10 cellular contexts compared by ENCODE assay signal in genomic region chr9:137243266-137243625, GRCh38. TPM values are rescaled to one million over a fixed set of nuclear protein-coding genes. Genes with fewer than 3 reads are reported as not detected.
A peak's percentile ranks its signal among the peaks of the same experiment; 100 is the strongest.
DNase-seq lines count a peak whose midpoint lies in the region; ATAC-seq, FAIRE-seq and TF ChIP-seq lines count a peak whose summit lies in the region.
"Not testable (repeated sequence)": the region's sequence is repeated elsewhere in the genome, so short reads cannot be mapped to it uniquely, and the experiment has no call there.
"Had no signal": no experiment of that assay in that cellular context is flagged by ENCODE, and none has a peak within 500 bp of the region (broad histone marks: within the 10 kb centered on the region; RNA-seq: fewer than 3 reads in every experiment).

No MANE protein-coding gene starts in this region.

- H3K79me2 ChIP-seq in HepG2 (ENCODE audit: insufficient read depth, low read length): peaks cover 33% of the 10 kb centered on the region
- peaks cover 38% of the 10 kb centered on the region for H3K79me2 ChIP-seq in smooth muscle cell (ENCODE audit: low read depth)

- H3K4me1 ChIP-seq in HepG2 (ENCODE audit: insufficient read depth, low read length): peaks cover 64% of the 10 kb centered on the region
- not testable (repeated sequence) for H3K4me1 ChIP-seq in smooth muscle cell (ENCODE audit: low read depth)

- H3K36me3 ChIP-seq in HepG2 (replicated peaks in 1 of 2; ENCODE audit: control insufficient read depth in 1 of 2, insufficient read depth in 2 of 2, low read length in 2 of 2): peaks cover 4 to 19% of the 10 kb centered on the region in 2 experiments; a peak in 4 of 5 replicates
- not testable (repeated sequence) for H3K36me3 ChIP-seq in smooth muscle cell (ENCODE audit: low read depth)

- peaks cover 25% of the 10 kb centered on the region for H3F3A ChIP-seq in smooth muscle cell (ENCODE audit: low read depth)

- 98% methylated on average over 17 of the region's 18 CpGs for WGBS in HepG2 (ENCODE audit: low lambda C conversion rate)
- WGBS in smooth muscle cell (ENCODE audit: low lambda C conversion rate): 94% methylated on average over 18 of the region's 18 CpGs

- BruUV-seq in HepG2 (replicated peaks; lab: Mats Ljungman, UMichigan): not testable (repeated sequence)

- H3K27ac Mint-ChIP-seq in CD4-positive, alpha-beta T cell: peak overlapping the region; percentile 89
- not testable (repeated sequence) for H3K27ac Mint-ChIP-seq in activated CD4-positive, alpha-beta memory T cell treated with anti-CD3 and anti-CD28 coated beads, Interleukin-2, amount 10 ng/mL, durations not matched to agents 7 days and 5 days
- H3K27ac Mint-ChIP-seq in brain: peak overlapping the region in 2 of 5 experiments; percentile 5 to 77

- H4K20me1 ChIP-seq in HepG2 (ENCODE audit: insufficient read depth, low read length): peaks cover 27% of the 10 kb centered on the region
- peaks cover 28% of the 10 kb centered on the region for H4K20me1 ChIP-seq in smooth muscle cell (ENCODE audit: low read depth)

- peaks cover 22% of the 10 kb centered on the region for H3K36me3 Mint-ChIP-seq in CD4-positive, alpha-beta T cell (ENCODE audit: low read depth)
- peaks cover 30% of the 10 kb centered on the region for H3K36me3 Mint-ChIP-seq in activated CD4-positive, alpha-beta memory T cell treated with anti-CD3 and anti-CD28 coated beads, Interleukin-2, amount 10 ng/mL, durations not matched to agents 7 days and 5 days (ENCODE audit: low read depth)
- H3K36me3 Mint-ChIP-seq in brain: peaks cover 16% of the 10 kb centered on the region

- DNase-seq in CD4-positive, alpha-beta T cell: peak in 1 of 10 experiments; percentile 5
- not testable (repeated sequence) for DNase-seq in NB4 (ENCODE audit: low read depth); activated CD4-positive, alpha-beta memory T cell treated with anti-CD3 and anti-CD28 coated beads, Interleukin-2, amount 10 ng/mL, durations not matched to agents 7 days and 5 days; HepG2 (ENCODE audit: low spot score); smooth muscle cell (lab: John Stamatoyannopoulos, UW; ENCODE audit: unreplicated experiment)

- not testable (repeated sequence) for H3K27ac ChIP-seq in CD4-positive, alpha-beta T cell (ENCODE audit: low read depth, low read length); HepG2 (ENCODE audit: extremely low read length, insufficient read depth, low read length); smooth muscle cell (ENCODE audit: low read depth)

- not testable (repeated sequence) for FAIRE-seq in HepG2 (lab: Jason Lieb, UNC)

- not testable (repeated sequence) for ATAC-seq in CD4-positive, alpha-beta T cell (ENCODE audit: poor library complexity); HepG2

- in situ Hi-C loops in HepG2 (cut with HindIII; ENCODE audit: extremely low pct_ligation_motif_present, low pct_unique_long_range_greater_than_20kb): not testable (repeated sequence)

- not testable (repeated sequence) for H3K9ac ChIP-seq in HepG2 (ENCODE audit: insufficient read depth, low read depth, low read length); smooth muscle cell (ENCODE audit: low read depth)

- not testable (repeated sequence) for H2AFZ ChIP-seq in HepG2 (ENCODE audit: low read length); smooth muscle cell (ENCODE audit: low read depth)

- POLR2A ChIA-PET in CD4-positive, alpha-beta T cell (lab: Charles Lee): interaction anchor here (1.1 to 3.3 kb wide), 4 partner anchors 11 to 157 kb away, joined by 4 to 27 read pairs (median 8); partner anchors contain the start of genes MAN1B1, NELFB and TPRN
- POLR2A ChIA-PET in activated CD4-positive, alpha-beta memory T cell treated with anti-CD3 and anti-CD28 coated beads, Interleukin-2, amount 10 ng/mL, durations not matched to agents 7 days and 5 days (lab: Charles Lee): interaction anchor here (1.1 to 10.4 kb wide), 7 partner anchors 10 to 129 kb away, joined by 3 to 251 read pairs (median 4); partner anchors contain the start of genes DPP7, NELFB and STPG3
- POLR2A ChIA-PET in HepG2 (lab: Yijun Ruan, JAX): interaction anchor here (0.6 to 7.7 kb wide), 11 partner anchors 9 to 176 kb away, joined by 3 to 317 read pairs (median 6); partner anchors contain the start of genes NELFB, SAPCD2, STPG3 and TOR4A

- not testable (repeated sequence) for H3K27me3 Mint-ChIP-seq in CD4-positive, alpha-beta T cell; activated CD4-positive, alpha-beta memory T cell treated with anti-CD3 and anti-CD28 coated beads, Interleukin-2, amount 10 ng/mL, durations not matched to agents 7 days and 5 days; brain

- H3K4me3 ChIP-seq in NB4 (ENCODE audit: low read depth, low read length) (peak overlapping the region; percentile 83), HepG2 (replicated peaks in 1 of 3; ENCODE audit: insufficient read depth in 1 of 3, low read depth in 2 of 3, low read length in 3 of 3) (peak overlapping the region in 1 of 3 experiments; percentile 94; a peak in 3 of 6 replicates)
- H3K4me3 ChIP-seq in smooth muscle cell: not testable (repeated sequence)

- not testable (repeated sequence) for H3K9me3 Mint-ChIP-seq in CD4-positive, alpha-beta T cell; activated CD4-positive, alpha-beta memory T cell treated with anti-CD3 and anti-CD28 coated beads, Interleukin-2, amount 10 ng/mL, durations not matched to agents 7 days and 5 days; brain

- peak overlapping the region; percentile 85 for H3K4me3 Mint-ChIP-seq in CD4-positive, alpha-beta T cell
- peak overlapping the region; percentile 39 for H3K4me3 Mint-ChIP-seq in activated CD4-positive, alpha-beta memory T cell treated with anti-CD3 and anti-CD28 coated beads, Interleukin-2, amount 10 ng/mL, durations not matched to agents 7 days and 5 days
- H3K4me3 Mint-ChIP-seq in brain: peak overlapping the region; percentile 47 to 91 (median 87)

- not testable (repeated sequence) for TF ChIP-seq RAD21 in HepG2 (CRISPR knock-in tag; IDR thresholded peaks at IDR 0.05)

- not testable (repeated sequence) for H3K27me3 ChIP-seq in CD4-positive, alpha-beta T cell (ENCODE audit: control insufficient read depth, insufficient read depth, low read length); HepG2 (ENCODE audit: control insufficient read depth in 1 of 2, insufficient read depth in 2 of 2, low read length in 2 of 2); smooth muscle cell (ENCODE audit: low read depth)

- not testable (repeated sequence) for TF ChIP-seq EP300 in HepG2 (IDR thresholded peaks at IDR 0.05; ENCODE audit: low read depth in 2 of 2, low read length in 2 of 2); HepG2 (CRISPR knock-in tag; IDR thresholded peaks at IDR 0.05; ENCODE audit: borderline replicate concordance)

- TF ChIP-seq POLR2A in NB4 (IDR thresholded peaks at IDR 0.05; ENCODE audit: extremely low read depth, insufficient read length); HepG2 (IDR thresholded peaks at IDR 0.05; ENCODE audit: insufficient read depth in 1 of 2, low read depth in 2 of 2, low read length in 2 of 2): not testable (repeated sequence)

- H3K4me2 ChIP-seq in HepG2 (ENCODE audit: low read depth, low read length) (peak overlapping the region; percentile 99; the same call in 1 of the 2 replicates), smooth muscle cell (peak overlapping the region; percentile 100)

- CTCF ChIA-PET in CD4-positive, alpha-beta T cell (lab: Charles Lee): interaction anchor here (1.3 kb wide), 1 partner anchor 12 kb away, joined by 4 read pairs; the partner anchor contains the start of gene NELFB
- CTCF ChIA-PET in activated CD4-positive, alpha-beta memory T cell treated with anti-CD3 and anti-CD28 coated beads, Interleukin-2, amount 10 ng/mL, durations not matched to agents 7 days and 5 days (lab: Charles Lee): interaction anchor here (0.5 to 1.0 kb wide), 3 partner anchors 11 to 428 kb away, joined by 3 to 4 read pairs (median 3); no protein-coding TSS in a partner anchor
- CTCF ChIA-PET in HepG2 (lab: Yijun Ruan, JAX; ENCODE audit: low intra/inter-chr PET ratio, low total read pairs): not testable (repeated sequence)

- peaks cover 17% of the 10 kb centered on the region for H3K4me1 Mint-ChIP-seq in CD4-positive, alpha-beta T cell (ENCODE audit: low read depth)
- H3K4me1 Mint-ChIP-seq in activated CD4-positive, alpha-beta memory T cell treated with anti-CD3 and anti-CD28 coated beads, Interleukin-2, amount 10 ng/mL, durations not matched to agents 7 days and 5 days: peaks cover 38% of the 10 kb centered on the region
- peaks cover 61% of the 10 kb centered on the region for H3K4me1 Mint-ChIP-seq in brain

- TF ChIP-seq CTCF in CD4-positive, alpha-beta T cell (IDR thresholded peaks at IDR 0.05); NB4 (IDR thresholded peaks at IDR 0.05; ENCODE audit: low read depth, low read length); brain (conservative IDR thresholded peaks at IDR 0.05); HepG2 (CRISPR knock-in tag; IDR thresholded peaks at IDR 0.05); smooth muscle cell (IDR thresholded peaks at IDR 0.05; ENCODE audit: borderline replicate concordance, insufficient read depth, poor library complexity, severe bottlenecking): not testable (repeated sequence)

- intact Hi-C loops in CD4-positive, alpha-beta T cell (cut with DNase I, micrococcal nuclease); HepG2 (cut with micrococcal nuclease; ENCODE audit: unreplicated experiment): not testable (repeated sequence)

- not testable (repeated sequence) for H3K9me3 ChIP-seq in CD4-positive, alpha-beta T cell (ENCODE audit: control insufficient read depth, low read length); HepG2 (ENCODE audit: low read length); smooth muscle cell (replicated peaks; ENCODE audit: low read depth)

RNA-seq across cellular contexts. Expression of gene TUBB4B, which starts 2.2 kb away (rescaled TPM):
- total RNA-seq in CD4-positive, alpha-beta T cell: 10 to 100 TPM; 93.8 to 98.2 TPM
- total RNA-seq in activated CD4-positive, alpha-beta memory T cell treated with anti-CD3 and anti-CD28 coated beads, Interleukin-2, amount 10 ng/mL, durations not matched to agents 7 days and 5 days: 100 to 1,000 TPM; 314 to 319 TPM
- 1,134 TPM for polyA plus RNA-seq in brain (ENCODE audit: insufficient read depth, low read depth, low replicate concordance)
- 412 and 481 TPM in 2 replicates for total RNA-seq in HepG2 (2016; rRNA removed; fragmentation: Illumina TruSeq; extraction: Trizol)
- total RNA-seq in HepG2 (2016; cell fraction: cytosol; rRNA removed; fragmentation: Illumina TruSeq; extraction: Trizol; ENCODE audit: low read depth): 96.3 and 106 TPM in 2 replicates
- total RNA-seq in HepG2 (2016; cell fraction: insoluble cytoplasmic fraction; rRNA removed; fragmentation: Illumina TruSeq; extraction: Trizol): 424 and 467 TPM in 2 replicates
- 128 TPM in 2 replicates for total RNA-seq in HepG2 (2016; cell fraction: membrane; rRNA removed; fragmentation: Illumina TruSeq; extraction: Trizol)
- 195 and 203 TPM in 2 replicates for total RNA-seq in HepG2 (2016; cell fraction: nucleus; rRNA removed; fragmentation: Illumina TruSeq; extraction: Trizol)
- polyA plus RNA-seq in HepG2 (2011; rRNA removed): 182 and 243 TPM in 2 replicates
- polyA plus RNA-seq in HepG2 (2011; cell fraction: cytosol; rRNA removed): 251 and 293 TPM in 2 replicates
- polyA plus RNA-seq in HepG2 (2011; cell fraction: nucleus; rRNA removed): 210 and 235 TPM in 2 replicates
- 190 and 205 TPM in 2 replicates for polyA plus RNA-seq in HepG2 (2012)
- 115 and 121 TPM in 2 replicates for polyA plus RNA-seq in HepG2 (2016; cell fraction: cytosol; fragmentation: Illumina TruSeq; extraction: Trizol; ENCODE audit: low read depth)
- 587 and 625 TPM in 2 replicates for polyA plus RNA-seq in HepG2 (2016; cell fraction: insoluble cytoplasmic fraction; fragmentation: Illumina TruSeq; extraction: Trizol; ENCODE audit: low read depth)
- 115 and 122 TPM in 2 replicates for polyA plus RNA-seq in HepG2 (2016; cell fraction: membrane; fragmentation: Illumina TruSeq; extraction: Trizol; ENCODE audit: low read depth)
- polyA plus RNA-seq in HepG2 (2016; cell fraction: nucleus; fragmentation: Illumina TruSeq; extraction: Trizol; ENCODE audit: insufficient read depth, low read depth): 355 and 369 TPM in 2 replicates
- 270 and 721 TPM in 2 replicates for polyA minus RNA-seq in HepG2 (2011; rRNA and poly(A)+ RNA removed; ENCODE audit: low replicate concordance)
- polyA minus RNA-seq in HepG2 (2011; cell fraction: cytosol; rRNA and poly(A)+ RNA removed): 140 and 144 TPM in 2 replicates
- polyA minus RNA-seq in HepG2 (2011; cell fraction: nucleus; rRNA and poly(A)+ RNA removed): 74.6 and 75.6 TPM in 2 replicates
- 154 and 164 TPM in 2 replicates for total RNA-seq in smooth muscle cell
- polyA plus RNA-seq in smooth muscle cell: 317 and 331 TPM in 2 replicates

RNA-seq across cellular contexts. Expression of gene STPG3, which starts 7.8 kb away (rescaled TPM):
- not detected for total RNA-seq in CD4-positive, alpha-beta T cell
- total RNA-seq in activated CD4-positive, alpha-beta memory T cell treated with anti-CD3 and anti-CD28 coated beads, Interleukin-2, amount 10 ng/mL, durations not matched to agents 7 days and 5 days: not detected
- polyA plus RNA-seq in brain (ENCODE audit: insufficient read depth, low read depth, low replicate concordance) (not detected), HepG2 (2011; rRNA removed) (not detected in 2 replicates), smooth muscle cell (not detected in 2 replicates)
- total RNA-seq in HepG2 (2016; rRNA removed; fragmentation: Illumina TruSeq; extraction: Trizol) (not detected in 2 replicates), smooth muscle cell (not detected in 2 replicates)
- total RNA-seq in HepG2 (2016; cell fraction: cytosol; rRNA removed; fragmentation: Illumina TruSeq; extraction: Trizol; ENCODE audit: low read depth): not detected in 2 replicates
- total RNA-seq in HepG2 (2016; cell fraction: insoluble cytoplasmic fraction; rRNA removed; fragmentation: Illumina TruSeq; extraction: Trizol): not detected in 2 replicates
- not detected in 2 replicates for total RNA-seq in HepG2 (2016; cell fraction: membrane; rRNA removed; fragmentation: Illumina TruSeq; extraction: Trizol)
- not detected in 2 replicates for total RNA-seq in HepG2 (2016; cell fraction: nucleus; rRNA removed; fragmentation: Illumina TruSeq; extraction: Trizol)
- not detected in 2 replicates for polyA plus RNA-seq in HepG2 (2011; cell fraction: cytosol; rRNA removed)
- 0.45 and 0.50 TPM in 2 replicates for polyA plus RNA-seq in HepG2 (2011; cell fraction: nucleus; rRNA removed)
- polyA plus RNA-seq in HepG2 (2012): 0.27 and 0.35 TPM in 2 replicates
- polyA plus RNA-seq in HepG2 (2016; cell fraction: cytosol; fragmentation: Illumina TruSeq; extraction: Trizol; ENCODE audit: low read depth): not detected in 2 replicates
- polyA plus RNA-seq in HepG2 (2016; cell fraction: insoluble cytoplasmic fraction; fragmentation: Illumina TruSeq; extraction: Trizol; ENCODE audit: low read depth): not detected in 2 replicates
- polyA plus RNA-seq in HepG2 (2016; cell fraction: membrane; fragmentation: Illumina TruSeq; extraction: Trizol; ENCODE audit: low read depth): not detected in 2 replicates
- not detected in 2 replicates for polyA plus RNA-seq in HepG2 (2016; cell fraction: nucleus; fragmentation: Illumina TruSeq; extraction: Trizol; ENCODE audit: insufficient read depth, low read depth)
- polyA minus RNA-seq in HepG2 (2011; rRNA and poly(A)+ RNA removed; ENCODE audit: low replicate concordance): 0.23 TPM in 1 of 2 replicates, not detected in the other
- polyA minus RNA-seq in HepG2 (2011; cell fraction: cytosol; rRNA and poly(A)+ RNA removed): not detected in 2 replicates
- not detected in 2 replicates for polyA minus RNA-seq in HepG2 (2011; cell fraction: nucleus; rRNA and poly(A)+ RNA removed)
- total RNA-seq: gastrocnemius medialis, sciatic nerve had no signal
- polyA plus RNA-seq: neural cell had no signal

RNA-seq across cellular contexts. Expression of gene NELFB, which starts 11.9 kb away (rescaled TPM):
- 10 to 100 TPM; 20.7 to 21.2 TPM for total RNA-seq in CD4-positive, alpha-beta T cell
- total RNA-seq in activated CD4-positive, alpha-beta memory T cell treated with anti-CD3 and anti-CD28 coated beads, Interleukin-2, amount 10 ng/mL, durations not matched to agents 7 days and 5 days: 10 to 100 TPM; 58.8 to 59.6 TPM
- polyA plus RNA-seq in brain (ENCODE audit: insufficient read depth, low read depth, low replicate concordance) (89.9 TPM), HepG2 (2011; rRNA removed) (26.5 and 38.0 TPM in 2 replicates), smooth muscle cell (60.9 and 66.6 TPM in 2 replicates)
- total RNA-seq in HepG2 (2016; rRNA removed; fragmentation: Illumina TruSeq; extraction: Trizol) (38.7 and 45.8 TPM in 2 replicates), smooth muscle cell (23.3 and 31.8 TPM in 2 replicates)
- total RNA-seq in HepG2 (2016; cell fraction: cytosol; rRNA removed; fragmentation: Illumina TruSeq; extraction: Trizol; ENCODE audit: low read depth): 11.1 and 13.7 TPM in 2 replicates
- 33.9 and 46.1 TPM in 2 replicates for total RNA-seq in HepG2 (2016; cell fraction: insoluble cytoplasmic fraction; rRNA removed; fragmentation: Illumina TruSeq; extraction: Trizol)
- total RNA-seq in HepG2 (2016; cell fraction: membrane; rRNA removed; fragmentation: Illumina TruSeq; extraction: Trizol): 31.9 and 34.1 TPM in 2 replicates
- 19.5 and 22.8 TPM in 2 replicates for total RNA-seq in HepG2 (2016; cell fraction: nucleus; rRNA removed; fragmentation: Illumina TruSeq; extraction: Trizol)
- 31.2 and 47.6 TPM in 2 replicates for polyA plus RNA-seq in HepG2 (2011; cell fraction: cytosol; rRNA removed)
- 58.0 and 66.2 TPM in 2 replicates for polyA plus RNA-seq in HepG2 (2011; cell fraction: nucleus; rRNA removed)
- polyA plus RNA-seq in HepG2 (2012): 37.0 and 38.0 TPM in 2 replicates
- 13.2 and 13.7 TPM in 2 replicates for polyA plus RNA-seq in HepG2 (2016; cell fraction: cytosol; fragmentation: Illumina TruSeq; extraction: Trizol; ENCODE audit: low read depth)
- 38.8 and 48.5 TPM in 2 replicates for polyA plus RNA-seq in HepG2 (2016; cell fraction: insoluble cytoplasmic fraction; fragmentation: Illumina TruSeq; extraction: Trizol; ENCODE audit: low read depth)
- 24.3 and 28.9 TPM in 2 replicates for polyA plus RNA-seq in HepG2 (2016; cell fraction: membrane; fragmentation: Illumina TruSeq; extraction: Trizol; ENCODE audit: low read depth)
- polyA plus RNA-seq in HepG2 (2016; cell fraction: nucleus; fragmentation: Illumina TruSeq; extraction: Trizol; ENCODE audit: insufficient read depth, low read depth): 40.4 and 45.0 TPM in 2 replicates
- 63.2 and 70.3 TPM in 2 replicates for polyA minus RNA-seq in HepG2 (2011; rRNA and poly(A)+ RNA removed; ENCODE audit: low replicate concordance)
- 28.7 and 31.0 TPM in 2 replicates for polyA minus RNA-seq in HepG2 (2011; cell fraction: cytosol; rRNA and poly(A)+ RNA removed)
- polyA minus RNA-seq in HepG2 (2011; cell fraction: nucleus; rRNA and poly(A)+ RNA removed): 10.3 and 11.6 TPM in 2 replicates

RNA-seq across cellular contexts. Expression of gene SLC34A3, which starts 12.5 kb away (rescaled TPM):
- total RNA-seq in CD4-positive, alpha-beta T cell: not detected
- total RNA-seq in activated CD4-positive, alpha-beta memory T cell treated with anti-CD3 and anti-CD28 coated beads, Interleukin-2, amount 10 ng/mL, durations not matched to agents 7 days and 5 days: not detected
- not detected for polyA plus RNA-seq in brain (ENCODE audit: insufficient read depth, low read depth, low replicate concordance)
- 0.38 and 1.0 TPM in 2 replicates for total RNA-seq in HepG2 (2016; rRNA removed; fragmentation: Illumina TruSeq; extraction: Trizol)
- total RNA-seq in HepG2 (2016; cell fraction: cytosol; rRNA removed; fragmentation: Illumina TruSeq; extraction: Trizol; ENCODE audit: low read depth): 0.97 and 1.3 TPM in 2 replicates
- total RNA-seq in HepG2 (2016; cell fraction: insoluble cytoplasmic fraction; rRNA removed; fragmentation: Illumina TruSeq; extraction: Trizol): 0.51 and 0.97 TPM in 2 replicates
- 0.74 and 0.76 TPM in 2 replicates for total RNA-seq in HepG2 (2016; cell fraction: membrane; rRNA removed; fragmentation: Illumina TruSeq; extraction: Trizol)
- total RNA-seq in HepG2 (2016; cell fraction: nucleus; rRNA removed; fragmentation: Illumina TruSeq; extraction: Trizol): 0.60 and 0.81 TPM in 2 replicates
- polyA plus RNA-seq in HepG2 (2011; rRNA removed): 0.07 and 0.20 TPM in 2 replicates
- polyA plus RNA-seq in HepG2 (2011; cell fraction: cytosol; rRNA removed): 0.09 and 0.16 TPM in 2 replicates
- 0.33 and 0.50 TPM in 2 replicates for polyA plus RNA-seq in HepG2 (2011; cell fraction: nucleus; rRNA removed)
- 0.21 and 0.60 TPM in 2 replicates for polyA plus RNA-seq in HepG2 (2012)
- 0.59 and 0.93 TPM in 2 replicates for polyA plus RNA-seq in HepG2 (2016; cell fraction: cytosol; fragmentation: Illumina TruSeq; extraction: Trizol; ENCODE audit: low read depth)
- polyA plus RNA-seq in HepG2 (2016; cell fraction: insoluble cytoplasmic fraction; fragmentation: Illumina TruSeq; extraction: Trizol; ENCODE audit: low read depth): 0.58 and 0.62 TPM in 2 replicates
- polyA plus RNA-seq in HepG2 (2016; cell fraction: membrane; fragmentation: Illumina TruSeq; extraction: Trizol; ENCODE audit: low read depth): 0.52 and 0.70 TPM in 2 replicates
- 1.2 and 1.8 TPM in 2 replicates for polyA plus RNA-seq in HepG2 (2016; cell fraction: nucleus; fragmentation: Illumina TruSeq; extraction: Trizol; ENCODE audit: insufficient read depth, low read depth)
- 0.12 and 0.20 TPM in 2 replicates for polyA minus RNA-seq in HepG2 (2011; rRNA and poly(A)+ RNA removed; ENCODE audit: low replicate concordance)
- not detected in 2 replicates for polyA minus RNA-seq in HepG2 (2011; cell fraction: cytosol; rRNA and poly(A)+ RNA removed)
- not detected in 2 replicates for polyA minus RNA-seq in HepG2 (2011; cell fraction: nucleus; rRNA and poly(A)+ RNA removed)
- total RNA-seq in smooth muscle cell: not detected in 2 replicates
- polyA plus RNA-seq in smooth muscle cell: not detected in 2 replicates
- total RNA-seq: gastrocnemius medialis, lower lobe of right lung, sciatic nerve had no signal

RNA-seq across cellular contexts. Expression of gene RNF224, which starts 15.9 kb away (rescaled TPM):
- under 1 TPM in 1 of 2 experiments, not detected in 1; 0.14 TPM for total RNA-seq in CD4-positive, alpha-beta T cell
- under 1 TPM in 1 of 2 experiments, not detected in 1; 0.20 TPM for total RNA-seq in activated CD4-positive, alpha-beta memory T cell treated with anti-CD3 and anti-CD28 coated beads, Interleukin-2, amount 10 ng/mL, durations not matched to agents 7 days and 5 days
- not detected for polyA plus RNA-seq in brain (ENCODE audit: insufficient read depth, low read depth, low replicate concordance)
- 0.09 and 0.10 TPM in 2 replicates for total RNA-seq in HepG2 (2016; rRNA removed; fragmentation: Illumina TruSeq; extraction: Trizol)
- not detected in 2 replicates for total RNA-seq in HepG2 (2016; cell fraction: cytosol; rRNA removed; fragmentation: Illumina TruSeq; extraction: Trizol; ENCODE audit: low read depth)
- total RNA-seq in HepG2 (2016; cell fraction: insoluble cytoplasmic fraction; rRNA removed; fragmentation: Illumina TruSeq; extraction: Trizol): not detected in 2 replicates
- total RNA-seq in HepG2 (2016; cell fraction: membrane; rRNA removed; fragmentation: Illumina TruSeq; extraction: Trizol): 0.12 TPM in 1 of 2 replicates, not detected in the other
- total RNA-seq in HepG2 (2016; cell fraction: nucleus; rRNA removed; fragmentation: Illumina TruSeq; extraction: Trizol): not detected in 2 replicates
- polyA plus RNA-seq in HepG2 (2011; rRNA removed): not detected in 2 replicates
- polyA plus RNA-seq in HepG2 (2011; cell fraction: cytosol; rRNA removed): 0.03 and 0.04 TPM in 2 replicates
- polyA plus RNA-seq in HepG2 (2011; cell fraction: nucleus; rRNA removed): 0.07 and 0.11 TPM in 2 replicates
- polyA plus RNA-seq in HepG2 (2012): 0.33 and 0.51 TPM in 2 replicates
- polyA plus RNA-seq in HepG2 (2016; cell fraction: cytosol; fragmentation: Illumina TruSeq; extraction: Trizol; ENCODE audit: low read depth): not detected in 2 replicates
- polyA plus RNA-seq in HepG2 (2016; cell fraction: insoluble cytoplasmic fraction; fragmentation: Illumina TruSeq; extraction: Trizol; ENCODE audit: low read depth): 0.25 TPM in 1 of 2 replicates, not detected in the other
- not detected in 2 replicates for polyA plus RNA-seq in HepG2 (2016; cell fraction: membrane; fragmentation: Illumina TruSeq; extraction: Trizol; ENCODE audit: low read depth)
- polyA plus RNA-seq in HepG2 (2016; cell fraction: nucleus; fragmentation: Illumina TruSeq; extraction: Trizol; ENCODE audit: insufficient read depth, low read depth): 0.25 TPM in 1 of 2 replicates, not detected in the other
- 0.10 and 0.44 TPM in 2 replicates for polyA minus RNA-seq in HepG2 (2011; rRNA and poly(A)+ RNA removed; ENCODE audit: low replicate concordance)
- polyA minus RNA-seq in HepG2 (2011; cell fraction: cytosol; rRNA and poly(A)+ RNA removed): not detected in 2 replicates
- polyA minus RNA-seq in HepG2 (2011; cell fraction: nucleus; rRNA and poly(A)+ RNA removed): 0.26 TPM in 1 of 2 replicates, not detected in the other
- total RNA-seq in smooth muscle cell: not detected in 2 replicates
- not detected in 2 replicates for polyA plus RNA-seq in smooth muscle cell
- total RNA-seq: gastrocnemius medialis, sciatic nerve had no signal
- polyA plus RNA-seq: neural cell had no signal
